In the genomic region with DNA sequence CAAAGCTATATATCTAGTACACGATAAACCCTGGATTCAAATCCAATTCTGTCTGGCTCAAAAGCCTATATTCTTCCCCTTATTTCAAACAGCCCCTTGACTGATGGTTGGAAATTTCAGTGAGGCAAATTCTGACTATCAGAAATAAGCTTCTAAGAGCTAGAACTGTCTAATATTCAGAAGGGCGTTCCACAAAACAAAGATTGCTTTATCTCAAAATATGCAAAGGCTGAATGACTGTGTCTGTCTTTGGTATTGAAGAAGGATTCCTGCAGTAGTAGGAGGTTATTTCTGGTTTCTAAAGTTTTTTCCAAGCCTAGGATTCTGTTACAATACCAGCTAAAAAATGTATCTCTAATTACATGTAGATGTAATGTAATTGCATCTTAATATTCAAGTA, we compare ENCODE assay signal across 25 cellular contexts. TPM values are rescaled to one million over a fixed set of nuclear protein-coding genes. Genes with fewer than 3 reads are reported as not detected.
"Had no signal": no experiment of that assay in that cellular context is flagged by ENCODE, and none has a peak within 500 bp of the region (broad histone marks: within the 10 kb centered on the region; RNA-seq: fewer than 3 reads in every experiment).

No MANE protein-coding gene starts in this region.

- H3K27ac Mint-ChIP-seq: naive thymus-derived CD4-positive, alpha-beta T cell; nephron progenitor cell had no signal

- FAIRE-seq: kidney, small intestine had no signal

- H3K9me3 ChIP-seq: gastroesophageal sphincter, right atrium auricular region, suprapubic skin, thyroid gland, upper lobe of left lung, uterus had no signal

- H3K36me3 Mint-ChIP-seq: naive thymus-derived CD4-positive, alpha-beta T cell had no signal

- H3K27ac ChIP-seq: coronary artery, gastroesophageal sphincter, right atrium auricular region, suprapubic skin, thyroid gland, upper lobe of left lung, uterus had no signal

- ATAC-seq: esophagus mucosa; gastroesophageal sphincter; left cardiac atrium; left ventricle myocardium superior; naive thymus-derived CD4-positive, alpha-beta T cell had no signal

- H3K4me3 Mint-ChIP-seq: naive thymus-derived CD4-positive, alpha-beta T cell; nephron progenitor cell had no signal

- H3K4me1 Mint-ChIP-seq: nephron progenitor cell had no signal

- H3K27me3 ChIP-seq: dorsolateral prefrontal cortex, gastroesophageal sphincter, right atrium auricular region, suprapubic skin, thyroid gland, upper lobe of left lung, uterus had no signal

- H3K36me3 ChIP-seq: gastroesophageal sphincter, right atrium auricular region, suprapubic skin, thyroid gland, upper lobe of left lung, uterus had no signal

- H3K9me3 Mint-ChIP-seq: naive thymus-derived CD4-positive, alpha-beta T cell; nephron progenitor cell had no signal

- H3K4me1 ChIP-seq: gastroesophageal sphincter, right atrium auricular region, suprapubic skin, upper lobe of left lung, uterus had no signal

- DNase-seq: dorsolateral prefrontal cortex; effector CD8-positive, alpha-beta T cell; kidney; left cardiac atrium; left ventricle myocardium superior; mesendoderm; naive thymus-derived CD4-positive, alpha-beta T cell; nephron progenitor cell; small intestine; stimulated activated CD4-positive, alpha-beta T cell treated with anti-CD3 and anti-CD28 coated beads, Interleukin-2, amount 100 ng/mL, for 48 hours; stimulated activated naive CD4-positive, alpha-beta T cell treated with Interleukin-2 at 50 U/mL for 16 hours; thyroid gland; upper lobe of left lung; uterus had no signal

- H3K4me3 ChIP-seq: coronary artery, dorsolateral prefrontal cortex, gastroesophageal sphincter, lung, right atrium auricular region, suprapubic skin, thyroid gland, upper lobe of left lung, uterus had no signal

RNA-seq across cellular contexts. Expression of gene DRC1, which starts 31.1 kb away (rescaled TPM):
- total RNA-seq: esophagus mucosa, fibroblast of villous mesenchyme, left cardiac atrium, left ventricle myocardium superior, osteocyte, posterior vena cava, right atrium auricular region, thyroid gland had no signal
- polyA plus RNA-seq: naive thymus-derived CD4-positive, alpha-beta T cell had no signal

RNA-seq across cellular contexts. Expression of gene OTOF, which starts 45.1 kb away (rescaled TPM):
- total RNA-seq: chondrocyte, esophagus mucosa, fibroblast of lung, left ventricle myocardium superior, osteocyte had no signal
- polyA plus RNA-seq: fibroblast of lung had no signal
